9 cellular contexts compared by ENCODE assay signal in the genomic region with DNA sequence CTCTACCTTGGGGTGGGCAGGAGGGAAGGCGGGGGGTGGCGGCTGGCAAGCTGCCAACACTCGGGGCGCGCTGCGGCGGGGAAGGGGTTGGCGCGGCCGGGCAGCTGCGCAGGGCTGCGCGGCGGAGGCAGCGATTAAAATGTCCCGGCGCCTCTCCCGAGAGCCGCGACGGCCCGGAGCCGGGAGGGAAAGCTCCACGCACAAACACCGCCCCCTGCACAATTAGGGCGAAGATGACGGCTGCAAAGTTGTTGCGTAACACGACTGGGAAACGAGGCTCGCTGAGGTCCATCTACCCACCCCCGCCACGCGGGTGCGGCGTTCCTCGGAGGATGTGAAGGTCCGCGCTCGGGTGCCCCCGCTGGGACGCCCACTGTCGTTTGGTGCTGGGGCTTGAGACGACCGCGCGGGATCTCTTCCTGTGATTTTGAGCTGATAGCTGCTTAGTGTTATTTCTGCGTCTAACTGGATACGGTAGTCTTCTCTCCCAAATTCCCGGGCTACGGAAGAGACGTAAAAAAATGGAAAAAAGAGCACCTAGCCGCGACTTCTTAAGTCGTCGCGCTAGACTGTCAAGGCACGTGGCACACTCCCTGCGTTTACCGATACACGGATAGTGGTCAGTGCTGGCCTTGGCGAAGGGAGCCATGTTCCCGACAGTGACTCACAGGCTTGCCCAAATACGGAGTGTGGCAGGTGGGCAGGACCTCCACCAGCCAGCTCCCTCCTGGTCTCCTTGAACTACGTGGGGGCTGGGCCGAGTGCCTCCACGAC. TPM values are rescaled to one million over a fixed set of nuclear protein-coding genes. Genes with fewer than 3 reads are reported as not detected.
DNase-seq lines count a peak whose midpoint lies in the region; ATAC-seq and TF ChIP-seq lines count a peak whose summit lies in the region.
"Had no signal": no experiment of that assay in that cellular context is flagged by ENCODE, and none has a peak within 500 bp of the region (broad histone marks: within the 10 kb centered on the region; RNA-seq: fewer than 3 reads in every experiment).

No MANE protein-coding gene starts in this region.

- CTCF ChIA-PET in RWPE1 (lab: Yijun Ruan, JAX) = interaction anchor here (0.6 to 4.8 kb wide), 7 partner anchors 70 to 1833 kb away, joined by 4 to 85 read pairs (median 5); no protein-coding TSS in a partner anchor

- H3K4me3 ChIP-seq in gastroesophageal sphincter (peak overlapping the region; percentile 80 to 90), neuron (ENCODE audit: low read length) (peak overlapping the region; percentile 69), suprapubic skin (peak overlapping the region; percentile 94)

- H3K27me3 ChIP-seq in gastroesophageal sphincter (no peaks in the 10 kb centered on the region), neuron (ENCODE audit: insufficient read depth, low read length) (peaks cover 34% of the 10 kb centered on the region), suprapubic skin (no peaks in the 10 kb centered on the region)

- peak overlapping the region; percentile 95 for H2AFZ ChIP-seq in neuron (ENCODE audit: low read depth, low read length)

- H3K36me3 ChIP-seq in gastroesophageal sphincter = no peaks in the 10 kb centered on the region
- H3K36me3 ChIP-seq in neuron (ENCODE audit: insufficient read depth, low read length) = no peaks in the 10 kb centered on the region
- H3K36me3 ChIP-seq in suprapubic skin = no peaks in the 10 kb centered on the region

- H3K27ac ChIP-seq in RWPE1 (peak overlapping the region; percentile 93), gastroesophageal sphincter (peak overlapping the region; percentile 97 to 100 (median 98)), suprapubic skin (peak overlapping the region; percentile 100)
- H3K27ac ChIP-seq: 22Rv1 had no signal

- peak; percentile 30 for TF ChIP-seq CTCF in RWPE1 (conservative IDR thresholded peaks at IDR 0.05; ENCODE audit: low read depth)
- TF ChIP-seq CTCF in gastroesophageal sphincter (IDR thresholded peaks at IDR 0.05) = peak in 3 of 4 experiments; percentile 22 to 37 (median 27)
- TF ChIP-seq CTCF in suprapubic skin (IDR thresholded peaks at IDR 0.05) = peak in 1 of 2 donors; percentile 10

- peak; percentile 31 for TF ChIP-seq EP300 in gastroesophageal sphincter (IDR thresholded peaks at IDR 0.05)
- peak; percentile 50 for TF ChIP-seq EP300 in suprapubic skin (IDR thresholded peaks at IDR 0.05)

- H3K4me1 ChIP-seq in gastroesophageal sphincter = peaks cover 0 to 36% (median 8%) of the 10 kb centered on the region in 3 donors
- peaks cover 12% of the 10 kb centered on the region for H3K4me1 ChIP-seq in neuron (ENCODE audit: insufficient read depth, low read length)
- H3K4me1 ChIP-seq in suprapubic skin = peaks cover 66% of the 10 kb centered on the region

- POLR2A ChIA-PET in RWPE1 (lab: Yijun Ruan, JAX; ENCODE audit: low non-redundant PET) = interaction anchor here (0.5 to 1.1 kb wide), 3 partner anchors 63 to 455 kb away, joined by 3 to 7 read pairs (median 4); no protein-coding TSS in a partner anchor

- 9 to 15% methylated on average over 6 to 17 of the region's 67 CpGs for WGBS in gastroesophageal sphincter (ENCODE audit: low coverage in 1 of 2), 2 donors
- WGBS in suprapubic skin = 4% methylated on average over 23 of the region's 67 CpGs

- TF ChIP-seq POLR2A in gastroesophageal sphincter (IDR thresholded peaks at IDR 0.05) (peak; percentile 29 to 39), suprapubic skin (IDR thresholded peaks at IDR 0.05) (peak in 1 of 2 donors; percentile 78)

- DNase-seq in DMS79 treated with DMSO at 0.1 percent for 48 hours (lab: John Stamatoyannopoulos, UW) (peak; percentile 21), DMS79 (lab: John Stamatoyannopoulos, UW) (no peak), RWPE1 (ENCODE audit: low spot score) (peak; percentile 75), suprapubic skin (ENCODE audit: low spot score in 2 of 2) (peak; percentile 96)
- peak; percentile 47 for DNase-seq in activated naive CD4-positive, alpha-beta T cell treated with anti-CD3 and anti-CD28 coated beads, Interleukin-2, amount 50 U/mL, for 16 hours

- H3K9me3 ChIP-seq in gastroesophageal sphincter (no peaks in the 10 kb centered on the region), neuron (ENCODE audit: low read length) (no peaks in the 10 kb centered on the region), suprapubic skin (no peaks in the 10 kb centered on the region)

- peak; percentile 10 for ATAC-seq in HG03108 (IDR thresholded peaks at IDR 0.05; ENCODE audit: unreplicated experiment)
- ATAC-seq in gastroesophageal sphincter = peak; percentile 70

RNA-seq across cellular contexts. Expression of a gene that starts 1.0 kb away (rescaled TPM):
- total RNA-seq in gastroesophageal sphincter (10 to 100 TPM; 16.8 to 64.8 (median 28.2) TPM), suprapubic skin (10 to 100 TPM; 28.0 to 58.5 (median 37.8) TPM)
